ENCODE assay signal across 1 cellular context in genomic region chr2:173355132-173355865, GRCh38.
TF ChIP-seq lines count a peak whose summit lies in the region.

No MANE protein-coding gene starts in this region.

TF ChIP-seq in HepG2, 621 proteins besides CTCF, POLR2A, EP300 and RAD21 (continued from another document and continues in another):
- TF ChIP-seq ZNF580 (CRISPR knock-in tag; IDR thresholded peaks at IDR 0.05; ENCODE audit: borderline replicate concordance, low read depth) (peak; percentile 3; the same call in 1 of the 2 replicates), ELF1 (CRISPR knock-in tag; IDR thresholded peaks at IDR 0.05) (no peak), ZNF17 (CRISPR knock-in tag; IDR thresholded peaks at IDR 0.05) (no peak), GLI4 (CRISPR knock-in tag; IDR thresholded peaks at IDR 0.05; ENCODE audit: borderline replicate concordance) (no peak; the same call in 1 of the 2 replicates), ISL2 (CRISPR knock-in tag; IDR thresholded peaks at IDR 0.05) (no peak; the same call in 1 of the 2 replicates), ZNF850 (CRISPR knock-in tag; conservative IDR thresholded peaks at IDR 0.05) (no peak), CBX1 (IDR thresholded peaks at IDR 0.05; ENCODE audit: low read depth) (no peak), SPEN (CRISPR knock-in tag; IDR thresholded peaks at IDR 0.05; ENCODE audit: low read depth) (no peak), MED1 (CRISPR knock-in tag; IDR thresholded peaks at IDR 0.05) (no peak), NCOA2 (CRISPR knock-in tag; IDR thresholded peaks at IDR 0.05) (no peak), HDAC6 (IDR thresholded peaks at IDR 0.05; ENCODE audit: low read depth, low read length) (no peak), TEAD2 (CRISPR knock-in tag; IDR thresholded peaks at IDR 0.05) (0 out of 2 replicates have a peak, but pooled peaks have one; percentile 13), ZNF652 (CRISPR knock-in tag; IDR thresholded peaks at IDR 0.05; ENCODE audit: borderline replicate concordance, low read depth) (no peak), PHF8 (CRISPR knock-in tag; IDR thresholded peaks at IDR 0.05) (peak; percentile 85), MTF2 (CRISPR knock-in tag; IDR thresholded peaks at IDR 0.05; ENCODE audit: borderline replicate concordance) (0 out of 2 replicates have a peak, but pooled peaks have one; percentile 53), SIX1 (CRISPR knock-in tag; IDR thresholded peaks at IDR 0.05; ENCODE audit: borderline replicate concordance) (no peak), ZFP62 (CRISPR knock-in tag; IDR thresholded peaks at IDR 0.05) (no peak), MYNN (CRISPR knock-in tag; IDR thresholded peaks at IDR 0.05; ENCODE audit: low read depth) (peak; percentile 44; the same call in 1 of the 2 replicates), KDM2A (CRISPR knock-in tag; IDR thresholded peaks at IDR 0.05; ENCODE audit: borderline replicate concordance, low read depth) (peak; percentile 45), NONO (IDR thresholded peaks at IDR 0.05) (no peak), NONO (CRISPR knock-in tag; conservative IDR thresholded peaks at IDR 0.05) (peak; percentile 46; the same call in 1 of the 2 replicates), ZKSCAN1 (IDR thresholded peaks at IDR 0.05; ENCODE audit: low read length) (no peak), PRPF4 (IDR thresholded peaks at IDR 0.05; ENCODE audit: low read depth, low read length, poor library complexity, severe bottlenecking) (no peak), ATF3 (CRISPR knock-in tag; IDR thresholded peaks at IDR 0.05) (no peak), ARID4A (CRISPR knock-in tag; IDR thresholded peaks at IDR 0.05; ENCODE audit: borderline replicate concordance) (peak; percentile 68; the same call in 1 of the 2 replicates), KLF15 (CRISPR knock-in tag; IDR thresholded peaks at IDR 0.05; ENCODE audit: borderline replicate concordance) (peak; percentile 76; the same call in 1 of the 2 replicates), ZNF292 (CRISPR knock-in tag; IDR thresholded peaks at IDR 0.05; ENCODE audit: borderline replicate concordance, low read depth) (peak; percentile 22), ZNF772 (CRISPR knock-in tag; IDR thresholded peaks at IDR 0.05) (no peak), POGZ (CRISPR knock-in tag; IDR thresholded peaks at IDR 0.05) (peak; percentile 52; the same call in 1 of the 2 replicates), SKI (IDR thresholded peaks at IDR 0.05; ENCODE audit: partially characterized antibody) (no peak), HNF4G (IDR thresholded peaks at IDR 0.05; ENCODE audit: borderline replicate concordance, low read depth, low read length) (no peak), HNF4G (CRISPR knock-in tag; IDR thresholded peaks at IDR 0.05; ENCODE audit: borderline replicate concordance, low read depth) (no peak), ZNF20 (CRISPR knock-in tag; IDR thresholded peaks at IDR 0.05) (no peak; the same call in 1 of the 2 replicates), ZNF777 (CRISPR knock-in tag; IDR thresholded peaks at IDR 0.05) (peak; percentile 82), ZNF781 (CRISPR knock-in tag; IDR thresholded peaks at IDR 0.05; ENCODE audit: borderline replicate concordance, not compliant biosample characterization) (no peak), STAG1 (CRISPR knock-in tag; IDR thresholded peaks at IDR 0.05) (no peak), KDM4B (CRISPR knock-in tag; IDR thresholded peaks at IDR 0.05) (peak; percentile 80; the same call in 1 of the 2 replicates), ZNF337 (CRISPR knock-in tag; IDR thresholded peaks at IDR 0.05; ENCODE audit: borderline replicate concordance, low read depth) (no peak), ZBTB34 (CRISPR knock-in tag; IDR thresholded peaks at IDR 0.05) (peak; percentile 22; the same call in 1 of the 2 replicates), ZNF432 (CRISPR knock-in tag; IDR thresholded peaks at IDR 0.05; ENCODE audit: borderline replicate concordance) (no peak), ONECUT2 (CRISPR knock-in tag; IDR thresholded peaks at IDR 0.05) (no peak), PAWR (CRISPR knock-in tag; IDR thresholded peaks at IDR 0.05; ENCODE audit: borderline replicate concordance) (no peak), SAP130 (CRISPR knock-in tag; IDR thresholded peaks at IDR 0.05; ENCODE audit: low read depth) (peak; percentile 57; the same call in 1 of the 2 replicates), SRSF9 (IDR thresholded peaks at IDR 0.05; ENCODE audit: borderline replicate concordance, insufficient read depth, low read depth, low read length, poor library complexity, severe bottlenecking) (no peak), NCOA1 (CRISPR knock-in tag; IDR thresholded peaks at IDR 0.05) (no peak), EED (CRISPR knock-in tag; IDR thresholded peaks at IDR 0.05) (peak; percentile 38; the same call in 1 of the 2 replicates)
- TF ChIP-seq, protein P1, sequence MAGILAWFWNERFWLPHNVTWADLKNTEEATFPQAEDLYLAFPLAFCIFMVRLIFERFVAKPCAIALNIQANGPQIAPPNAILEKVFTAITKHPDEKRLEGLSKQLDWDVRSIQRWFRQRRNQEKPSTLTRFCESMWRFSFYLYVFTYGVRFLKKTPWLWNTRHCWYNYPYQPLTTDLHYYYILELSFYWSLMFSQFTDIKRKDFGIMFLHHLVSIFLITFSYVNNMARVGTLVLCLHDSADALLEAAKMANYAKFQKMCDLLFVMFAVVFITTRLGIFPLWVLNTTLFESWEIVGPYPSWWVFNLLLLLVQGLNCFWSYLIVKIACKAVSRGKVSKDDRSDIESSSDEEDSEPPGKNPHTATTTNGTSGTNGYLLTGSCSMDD (CRISPR knock-in tag; IDR thresholded peaks at IDR 0.05) = peak; percentile 48; the same call in 1 of the 2 replicates
- TF ChIP-seq, protein P2, sequence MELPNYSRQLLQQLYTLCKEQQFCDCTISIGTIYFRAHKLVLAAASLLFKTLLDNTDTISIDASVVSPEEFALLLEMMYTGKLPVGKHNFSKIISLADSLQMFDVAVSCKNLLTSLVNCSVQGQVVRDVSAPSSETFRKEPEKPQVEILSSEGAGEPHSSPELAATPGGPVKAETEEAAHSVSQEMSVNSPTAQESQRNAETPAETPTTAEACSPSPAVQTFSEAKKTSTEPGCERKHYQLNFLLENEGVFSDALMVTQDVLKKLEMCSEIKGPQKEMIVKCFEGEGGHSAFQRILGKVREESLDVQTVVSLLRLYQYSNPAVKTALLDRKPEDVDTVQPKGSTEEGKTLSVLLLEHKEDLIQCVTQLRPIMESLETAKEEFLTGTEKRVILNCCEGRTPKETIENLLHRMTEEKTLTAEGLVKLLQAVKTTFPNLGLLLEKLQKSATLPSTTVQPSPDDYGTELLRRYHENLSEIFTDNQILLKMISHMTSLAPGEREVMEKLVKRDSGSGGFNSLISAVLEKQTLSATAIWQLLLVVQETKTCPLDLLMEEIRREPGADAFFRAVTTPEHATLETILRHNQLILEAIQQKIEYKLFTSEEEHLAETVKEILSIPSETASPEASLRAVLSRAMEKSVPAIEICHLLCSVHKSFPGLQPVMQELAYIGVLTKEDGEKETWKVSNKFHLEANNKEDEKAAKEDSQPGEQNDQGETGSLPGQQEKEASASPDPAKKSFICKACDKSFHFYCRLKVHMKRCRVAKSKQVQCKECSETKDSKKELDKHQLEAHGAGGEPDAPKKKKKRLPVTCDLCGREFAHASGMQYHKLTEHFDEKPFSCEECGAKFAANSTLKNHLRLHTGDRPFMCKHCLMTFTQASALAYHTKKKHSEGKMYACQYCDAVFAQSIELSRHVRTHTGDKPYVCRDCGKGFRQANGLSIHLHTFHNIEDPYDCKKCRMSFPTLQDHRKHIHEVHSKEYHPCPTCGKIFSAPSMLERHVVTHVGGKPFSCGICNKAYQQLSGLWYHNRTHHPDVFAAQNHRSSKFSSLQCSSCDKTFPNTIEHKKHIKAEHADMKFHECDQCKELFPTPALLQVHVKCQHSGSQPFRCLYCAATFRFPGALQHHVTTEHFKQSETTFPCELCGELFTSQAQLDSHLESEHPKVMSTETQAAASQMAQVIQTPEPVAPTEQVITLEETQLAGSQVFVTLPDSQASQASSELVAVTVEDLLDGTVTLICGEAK (IDR thresholded peaks at IDR 0.05) = no peak
- TF ChIP-seq, protein P2 (CRISPR knock-in tag; IDR thresholded peaks at IDR 0.05) = 0 out of 2 replicates have a peak, but pooled peaks have one; percentile 6
